8 cellular contexts compared by ENCODE assay signal in the genomic region with DNA sequence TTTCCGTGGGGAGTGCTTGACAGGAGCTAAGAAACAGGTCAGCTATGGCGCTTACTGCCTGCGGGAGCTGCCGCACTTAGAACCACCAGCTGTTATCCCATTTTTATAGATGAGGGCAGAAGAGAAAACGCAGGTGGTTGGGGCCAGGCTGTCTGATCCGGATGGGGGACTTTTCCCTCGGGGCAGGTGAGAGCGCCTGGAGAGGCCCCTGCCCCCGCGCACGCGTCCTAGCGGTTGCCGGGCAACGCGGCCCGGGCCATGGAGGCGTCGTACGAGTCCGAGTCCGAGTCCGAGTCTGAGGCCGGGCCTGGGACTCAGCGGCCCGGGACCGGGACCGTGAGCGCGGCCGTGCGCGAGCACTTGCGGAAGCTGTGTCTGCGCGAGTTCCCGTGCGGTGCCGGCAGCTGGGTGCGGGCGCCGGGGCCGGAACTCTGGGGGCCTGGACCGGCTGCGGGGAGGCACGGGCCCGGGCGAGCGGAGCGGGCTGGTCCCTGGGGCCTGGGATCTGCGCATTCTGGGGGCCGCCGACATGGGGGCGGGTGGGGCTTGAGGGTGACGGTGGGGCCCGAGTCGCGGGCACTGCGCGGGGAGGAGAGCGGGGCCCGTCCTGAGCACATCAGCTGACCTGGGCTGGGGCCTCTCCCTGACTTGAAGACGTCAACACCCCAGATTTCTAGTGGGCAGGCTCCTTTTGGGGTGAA. TPM values are rescaled to one million over a fixed set of nuclear protein-coding genes. Genes with fewer than 3 reads are reported as not detected.
DNase-seq lines count a peak whose midpoint lies in the region; ATAC-seq, FAIRE-seq and TF ChIP-seq lines count a peak whose summit lies in the region.
"Had no signal": no experiment of that assay in that cellular context is flagged by ENCODE, and none has a peak within 500 bp of the region (broad histone marks: within the 10 kb centered on the region; RNA-seq: fewer than 3 reads in every experiment).

A gene with protein sequence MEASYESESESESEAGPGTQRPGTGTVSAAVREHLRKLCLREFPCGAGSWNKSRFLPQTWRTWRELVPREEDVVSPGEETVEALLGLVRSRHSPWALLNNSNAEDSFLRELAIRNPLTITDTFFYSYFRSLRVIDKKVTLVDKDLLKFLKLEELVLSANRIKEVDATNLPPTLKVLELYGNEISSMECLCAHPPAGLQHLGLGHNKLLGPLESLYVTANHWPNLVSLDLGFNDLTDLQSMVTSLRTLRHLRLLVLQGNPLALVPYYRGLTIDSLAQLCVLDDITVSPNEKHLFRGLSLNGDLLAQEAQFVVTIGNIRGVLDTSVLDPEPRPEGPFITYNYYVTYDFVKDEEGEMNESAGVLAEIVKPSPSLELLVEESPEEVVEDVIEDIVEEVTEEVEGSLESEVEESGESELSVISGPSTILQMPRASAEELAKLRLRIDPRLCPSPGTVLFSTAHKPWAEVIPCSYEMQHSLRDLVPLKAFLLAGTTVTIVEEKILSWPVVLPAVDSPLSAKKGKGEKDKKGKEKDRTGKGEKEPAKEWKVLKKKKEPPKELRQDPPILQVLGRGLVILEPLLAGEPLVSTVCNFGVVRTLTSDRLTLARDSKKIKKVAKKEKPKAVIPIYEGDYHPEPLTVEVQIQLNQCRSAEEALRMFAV (plus strand): TSS at position 237 of the 701 bp plus-strand sequence. CDS start 22 bp downstream, at position 259.

- H4K20me1 ChIP-seq in OCI-LY3 (ENCODE audit: insufficient read depth, low read length) (no peaks in the 10 kb centered on the region), keratinocyte (ENCODE audit: control insufficient read depth, extremely low read depth, insufficient read depth, low read length) (no peaks in the 10 kb centered on the region)

- H3K4me2 ChIP-seq in OCI-LY3 (ENCODE audit: low read length) (peak within 1 kb of the TSS; percentile 75), keratinocyte (ENCODE audit: control insufficient read depth, extremely low read depth, insufficient read depth, low read depth, low read length) (peak within 1 kb of the TSS; percentile 81)

- H3K9me3 ChIP-seq in OCI-LY3 (ENCODE audit: insufficient read depth, low read length) (no peaks in the 10 kb centered on the region), body of pancreas (no peaks in the 10 kb centered on the region), keratinocyte (ENCODE audit: control insufficient read depth, low read depth, low read length) (no peaks in the 10 kb centered on the region), spleen (no peaks in the 10 kb centered on the region)

- no peak for FAIRE-seq in keratinocyte (lab: Jason Lieb, UNC)

- in situ Hi-C loops in GM13977 (cut with MboI; ENCODE audit: low pct_unique_long_range_greater_than_20kb, low sequenced_read_pairs, unreplicated experiment): loop anchor here (10.0 kb wide), 1 partner anchor 128 kb away; no protein-coding TSS in a partner anchor

- peak; percentile 79 for ATAC-seq in body of pancreas
- no peak for ATAC-seq in HG02981 (IDR thresholded peaks at IDR 0.05; ENCODE audit: unreplicated experiment)
- no peak for ATAC-seq in HG03196 (IDR thresholded peaks at IDR 0.05; ENCODE audit: unreplicated experiment)

- H3K9ac ChIP-seq in OCI-LY3 (ENCODE audit: low read length) (peak within 1 kb of the TSS; percentile 47; the same call in 1 of the 2 replicates), keratinocyte (ENCODE audit: control insufficient read depth, extremely low read depth, insufficient read depth, low read length) (peak within 1 kb of the TSS; percentile 44)

- dilution Hi-C loops in keratinocyte (cut with MboI; ENCODE audit: extremely low pct_ligation_motif_present, low sequenced_read_pairs): no loop called here

- intact Hi-C loops in body of pancreas (cut with DNase I): no loop called here
- intact Hi-C loops in spleen (cut with DNase I; ENCODE audit: low total_unique reads): no loop called here

- H3K4me3 ChIP-seq in OCI-LY3 (ENCODE audit: low read length) (peak within 1 kb of the TSS; percentile 83), body of pancreas (peak within 1 kb of the TSS in 1 of 2 donors; percentile 30), keratinocyte (ENCODE audit: control insufficient read depth in 2 of 3, extremely low read depth in 1 of 3, insufficient read depth in 2 of 3, low read depth in 1 of 3, low read length in 3 of 3) (peak within 1 kb of the TSS; percentile 33 to 63 (median 57)), spleen (peak within 1 kb of the TSS; percentile 42 to 72 (median 50))

- no peak within 1 kb of the TSS for H3K27ac ChIP-seq in OCI-LY3 (ENCODE audit: low read length)
- H3K27ac ChIP-seq in body of pancreas: peak within 1 kb of the TSS in 1 of 4 donors; percentile 21
- H3K27ac ChIP-seq in keratinocyte (ENCODE audit: control insufficient read depth, insufficient read depth, low read length): no peak within 1 kb of the TSS
- peak within 1 kb of the TSS in 4 of 8 donors; percentile 11 to 55 (median 26) for H3K27ac ChIP-seq in spleen

- DNase-seq in GM13977 (ENCODE audit: low spot score) (peak; percentile 65), body of pancreas (peak; percentile 41 to 66 (median 48)), keratinocyte (ENCODE audit: low read depth, low spot score) (no peak), spleen (peak; percentile 90)

- 4 to 18% methylated on average over 16 to 56 of the region's 63 CpGs for WGBS in body of pancreas, 2 donors
- WGBS in spleen, 5 donors: 0 to 11% (median 2%) methylated on average over 15 to 63 of the region's 63 CpGs

- H3K27me3 ChIP-seq in OCI-LY3 (ENCODE audit: low read depth, low read length) (no peaks in the 10 kb centered on the region), body of pancreas (no peaks in the 10 kb centered on the region), keratinocyte (ENCODE audit: control insufficient read depth, extremely low read depth, insufficient read depth, low read length) (no peaks in the 10 kb centered on the region), spleen (replicated peaks in 1 of 7) (peaks cover 0 to 21% (median 7%) of the 10 kb centered on the region in 7 donors)

- peak within 1 kb of the TSS; percentile 47 for H2AFZ ChIP-seq in OCI-LY3 (ENCODE audit: low read depth, low read length)
- H2AFZ ChIP-seq in keratinocyte (ENCODE audit: control insufficient read depth, low read length): peak within 1 kb of the TSS; percentile 66

- H3K36me3 ChIP-seq in OCI-LY3 (replicated peaks; ENCODE audit: low read depth, low read length): no peaks in the 10 kb centered on the region
- no peaks in the 10 kb centered on the region for H3K36me3 ChIP-seq in body of pancreas (replicated peaks in 1 of 2; ENCODE audit: insufficient read depth in 1 of 2, low read depth in 2 of 2)
- H3K36me3 ChIP-seq in keratinocyte (ENCODE audit: control insufficient read depth in 2 of 2, extremely low read depth in 1 of 2, insufficient read depth in 2 of 2, low read length in 2 of 2): no peaks in the 10 kb centered on the region
- H3K36me3 ChIP-seq in spleen: no peaks in the 10 kb centered on the region

- H3K4me1 ChIP-seq in OCI-LY3 (ENCODE audit: low read length) (0 out of 2 replicates have a peak, but pooled peaks cover 3% of the 10 kb centered on the region), body of pancreas (peaks cover 11% of the 10 kb centered on the region), keratinocyte (ENCODE audit: control insufficient read depth, extremely low read depth, insufficient read depth, low read length) (peaks cover 12% of the 10 kb centered on the region), spleen (peaks cover 6 to 30% (median 23%) of the 10 kb centered on the region in 6 donors)

- TF ChIP-seq POLR2A in body of pancreas (IDR thresholded peaks at IDR 0.05) (no peak), spleen (IDR thresholded peaks at IDR 0.05) (no peak)

- no peaks in the 10 kb centered on the region for H3K79me2 ChIP-seq in OCI-LY3 (ENCODE audit: low read length)
- H3K79me2 ChIP-seq in keratinocyte (ENCODE audit: control insufficient read depth, insufficient read depth, low read length): no peaks in the 10 kb centered on the region

- no peaks in the 10 kb centered on the region for H3K9me1 ChIP-seq in keratinocyte (ENCODE audit: control insufficient read depth, extremely low read depth, insufficient read depth, low read length)

- TF ChIP-seq CTCF in GM13977 (IDR thresholded peaks at IDR 0.05; ENCODE audit: extremely low read depth, insufficient read depth, missing control alignments) (no peak), OCI-LY3 (IDR thresholded peaks at IDR 0.05; ENCODE audit: low read depth, low read length) (no peak), body of pancreas (IDR thresholded peaks at IDR 0.05) (no peak), keratinocyte (optimal IDR thresholded peaks at IDR 0.05 in 1 of 3, IDR thresholded peaks at IDR 0.05 in 1 of 3, conservative IDR thresholded peaks at IDR 0.05 in 1 of 3; ENCODE audit: extremely low read depth in 1 of 3, insufficient read depth in 2 of 3, low read length in 3 of 3) (no peak), spleen (IDR thresholded peaks at IDR 0.05 in 8 of 11, conservative IDR thresholded peaks at IDR 0.05 in 3 of 11) (no peak)

RNA-seq across cellular contexts. Expression of the gene that starts here (rescaled TPM):
- total RNA-seq in body of pancreas (1 to 10 TPM in 1 of 2 donors, not detected in 1; 2.3 TPM), spleen (1 to 10 TPM in 3 of 7 donors, under 1 TPM in 4; 0.37 to 5.2 (median 0.95) TPM)
- polyA plus RNA-seq in keratinocyte (0.33 to 0.60 TPM (median 0.45 TPM) in 3 replicates), spleen (under 1 TPM; 0.13 to 0.24 (median 0.20) TPM)
- not detected for polyA plus RNA-seq in keratinocyte (2011; ENCODE audit: low read depth)
- polyA plus RNA-seq in keratinocyte (2011; cell fraction: cytosol; rRNA removed): 0.17 and 0.26 TPM in 2 replicates
- 0.82 and 1.2 TPM in 2 replicates for polyA plus RNA-seq in keratinocyte (2011; cell fraction: nucleus; rRNA removed)
- polyA plus RNA-seq in keratinocyte (2012; ENCODE audit: low replicate concordance): 0.38 and 0.57 TPM in 2 replicates
- polyA minus RNA-seq in keratinocyte: not detected in 3 replicates
- not detected for polyA minus RNA-seq in keratinocyte (2011; cell fraction: cytosol; rRNA and poly(A)+ RNA removed)
- polyA minus RNA-seq in keratinocyte (2011; cell fraction: nucleus; rRNA and poly(A)+ RNA removed): not detected in 2 replicates
- total RNA-seq: T-helper 2 cell treated with Interferon-gamma antibody and Interleukin-4, amounts not matched to agents 100 ng/mL and 5 ng/mL, for 36 hours had no signal
